Comparison of ENCODE assay signal across 30 cellular contexts in genomic region chr20:23492292-23492691, GRCh38. TPM values are rescaled to one million over a fixed set of nuclear protein-coding genes. Genes with fewer than 3 reads are reported as not detected.
DNase-seq lines count a peak whose midpoint lies in the region; ATAC-seq, FAIRE-seq and TF ChIP-seq lines count a peak whose summit lies in the region.
"Had no signal": no experiment of that assay in that cellular context is flagged by ENCODE, and none has a peak within 500 bp of the region (broad histone marks: within the 10 kb centered on the region; RNA-seq: fewer than 3 reads in every experiment).

No MANE protein-coding gene starts in this region.

- no peak overlapping the region for H3K4ac ChIP-seq in H1 (replicated peaks; ENCODE audit: insufficient read length, low read depth, low read length)

- H4K91ac ChIP-seq in H1 (replicated peaks; ENCODE audit: insufficient read length, low read length), result no peak overlapping the region

- H3K9me3 ChIP-seq in H1 (ENCODE audit: insufficient read depth in 2 of 2, low read depth in 1 of 2, low read length in 1 of 2) (peaks cover 5 to 9% of the 10 kb centered on the region in 2 experiments; a peak in 3 of 4 replicates), upper lobe of right lung (no peaks in the 10 kb centered on the region), heart left ventricle (peaks cover 0 to 2% (median 0%) of the 10 kb centered on the region in 12 donors)
- H3K9me3 ChIP-seq: gastroesophageal sphincter, HAP-1, Peyer's patch, SJSA1, transverse colon had no signal

- 0 out of 2 replicates have a peak, but pooled peaks cover 2% of the 10 kb centered on the region for H3K23me2 ChIP-seq in H1 (ENCODE audit: low read depth, low read length)

- POLR2A ChIA-PET in H1 (lab: Charles Lee; ENCODE audit: partially characterized antibody), result no interaction called here

- no peak overlapping the region for H3K4me2 ChIP-seq in H1 (ENCODE audit: insufficient read depth in 1 of 2, low read depth in 2 of 2, low read length in 2 of 2)

- no peak overlapping the region; the same call in 1 of the 2 replicates for H2BK12ac ChIP-seq in H1 (ENCODE audit: low read depth, low read length)

- no peak overlapping the region for H3K4me3 ChIP-seq in H1 (ENCODE audit: extremely low read depth in 1 of 4, insufficient read depth in 2 of 4, low read depth in 3 of 4, low read length in 4 of 4)
- H3K4me3 ChIP-seq in upper lobe of right lung, result no peak overlapping the region
- no peak overlapping the region for H3K4me3 ChIP-seq in heart left ventricle
- H3K4me3 ChIP-seq: cardiac muscle cell, coronary artery, gastroesophageal sphincter, HAP-1, left lung, Peyer's patch, SJSA1, skin epidermis, transverse colon had no signal

- H3K9ac ChIP-seq in H1 (replicated peaks in 1 of 4; ENCODE audit: extremely low read depth in 1 of 4, low read depth in 3 of 4, low read length in 3 of 4), result no peak overlapping the region

- CTCF ChIA-PET in H1 (lab: Charles Lee; ENCODE audit: partially characterized antibody), result interaction anchor here (1.0 kb wide), 1 partner anchor 95 kb away, joined by 3 read pairs; no protein-coding TSS in a partner anchor

- H3K27ac ChIP-seq in H1 (ENCODE audit: low read depth, low read length), result no peak overlapping the region
- H3K27ac ChIP-seq in upper lobe of right lung, result no peak overlapping the region
- H3K27ac ChIP-seq in heart left ventricle, result no peak overlapping the region
- H3K27ac ChIP-seq: cardiac muscle cell, coronary artery, gastroesophageal sphincter, left lung, Peyer's patch, SJSA1, skin epidermis, transverse colon had no signal

- H2BK5ac ChIP-seq in H1 (ENCODE audit: low read depth, low read length), result no peak overlapping the region

- no peak for TF ChIP-seq EP300 in H1 (IDR thresholded peaks at IDR 0.05; ENCODE audit: borderline replicate concordance in 1 of 2, low read depth in 2 of 2, low read length in 2 of 2)

- ATAC-seq in activated CD4-positive, CD25-positive, alpha-beta regulatory T cell treated with anti-CD3 and anti-CD28 coated beads, Interleukin-2, amount 50 U/mL, for 24 hours, result peak; percentile 48 to 63
- ATAC-seq in upper lobe of right lung, result peak; percentile 35
- no peak for ATAC-seq in heart left ventricle
- ATAC-seq: gastroesophageal sphincter; left lung; naive thymus-derived CD8-positive, alpha-beta T cell; T-cell had no signal

- H3K4me1 ChIP-seq in H1 (replicated peaks in 1 of 4; ENCODE audit: control insufficient read depth in 3 of 4, insufficient read depth in 4 of 4, low read length in 3 of 4) (no peaks in the 10 kb centered on the region), upper lobe of right lung (no peaks in the 10 kb centered on the region), heart left ventricle (no peaks in the 10 kb centered on the region)
- H3K4me1 ChIP-seq: gastroesophageal sphincter, HAP-1, left lung, Peyer's patch, SJSA1, transverse colon had no signal

- no peak overlapping the region for H4K5ac ChIP-seq in H1 (ENCODE audit: insufficient read length, low read depth, low read length)

- DNase-seq in activated CD4-positive, CD25-positive, alpha-beta regulatory T cell treated with anti-CD3 and anti-CD28 coated beads, Interleukin-2, amount 50 U/mL, for 72 hours, result no peak
- peak; percentile 42 for DNase-seq in stimulated activated CD4-positive, alpha-beta T cell treated with anti-CD3 and anti-CD28 coated beads, Interleukin-15, amount 100 ng/mL, for 24 hours
- DNase-seq in stimulated activated CD4-positive, alpha-beta T cell treated with anti-CD3 and anti-CD28 coated beads, Interleukin-2, amount 100 ng/mL, for 48 hours, result no peak
- no peak for DNase-seq in H1 (ENCODE audit: low read depth in 1 of 2, low spot score in 2 of 2)
- no peak for DNase-seq in upper lobe of right lung
- no peak for DNase-seq in UCSD-AML1 (lab: John Stamatoyannopoulos, UW; ENCODE audit: unreplicated experiment)
- DNase-seq in heart left ventricle, result no peak
- DNase-seq: activated naive CD4-positive, alpha-beta T cell treated with anti-CD3 and anti-CD28 coated beads, Interleukin-2, amount 50 U/mL, for 16 hours; AML-193; aorta; DMS53; GF-D8; left lung; naive thymus-derived CD8-positive, alpha-beta T cell; NCI-H1048; NCI-H187; NCI-H524 treated with DMSO at 0.1 percent for 48 hours; Peyer's patch; T-cell; transverse colon had no signal

- H3K23ac ChIP-seq in H1 (ENCODE audit: insufficient read length), result no peak overlapping the region

- no peak overlapping the region for H3K56ac ChIP-seq in H1 (replicated peaks; ENCODE audit: insufficient read length, low read depth, low read length)

- TF ChIP-seq RAD21 in H1 (IDR thresholded peaks at IDR 0.05 in 1 of 2, conservative IDR thresholded peaks at IDR 0.05 in 1 of 2; ENCODE audit: low read depth in 2 of 2, low read length in 2 of 2), result no peak

- no peaks in the 10 kb centered on the region for H4K20me1 ChIP-seq in H1 (replicated peaks in 1 of 2; ENCODE audit: control insufficient read depth in 1 of 2, insufficient read depth in 2 of 2, low read length in 2 of 2)

- H3K18ac ChIP-seq in H1 (ENCODE audit: extremely low read depth, low read length), result no peak overlapping the region

- TF ChIP-seq CTCF in H1 (IDR thresholded peaks at IDR 0.05; ENCODE audit: control extremely low read depth in 1 of 3, insufficient read depth in 1 of 3, low read depth in 1 of 3, low read length in 3 of 3) (no peak), upper lobe of right lung (IDR thresholded peaks at IDR 0.05) (no peak), heart left ventricle (IDR thresholded peaks at IDR 0.05) (no peak)

- peak overlapping the region; percentile 32; the same call in 1 of the 2 replicates for H2AFZ ChIP-seq in H1 (ENCODE audit: low read length)

- H2BK15ac ChIP-seq in H1 (ENCODE audit: low read length), result no peak overlapping the region

- no peak overlapping the region for H2BK120ac ChIP-seq in H1 (replicated peaks; ENCODE audit: low read depth, low read length)

- no peak overlapping the region for H2BK20ac ChIP-seq in H1 (ENCODE audit: low read length)

- H3K79me1 ChIP-seq in H1 (ENCODE audit: low read depth, low read length), result no peaks in the 10 kb centered on the region

- intact Hi-C loops in upper lobe of right lung (cut with DNase I) (no loop called here), heart left ventricle (cut with DNase I) (no loop called here)

- no peak overlapping the region for H3K14ac ChIP-seq in H1 (ENCODE audit: insufficient read length)

- TF ChIP-seq POLR2A in H1 (IDR thresholded peaks at IDR 0.05; ENCODE audit: control extremely low read depth in 1 of 2, low read depth in 2 of 2, low read length in 2 of 2) (no peak), heart left ventricle (IDR thresholded peaks at IDR 0.05) (no peak)

- FAIRE-seq in H1 (lab: Jason Lieb, UNC), result no peak

- H3K36me3 ChIP-seq in H1 (ENCODE audit: control insufficient read depth in 2 of 4, insufficient read depth in 4 of 4, low read length in 3 of 4) (no peaks in the 10 kb centered on the region), upper lobe of right lung (no peaks in the 10 kb centered on the region), heart left ventricle (no peaks in the 10 kb centered on the region)
- H3K36me3 ChIP-seq: cardiac muscle cell, gastroesophageal sphincter, HAP-1, left lung, Peyer's patch, SJSA1, transverse colon had no signal

- no peaks in the 10 kb centered on the region for H3K79me2 ChIP-seq in H1 (ENCODE audit: control insufficient read depth in 1 of 2, insufficient read depth in 2 of 2, low read length in 2 of 2)

- H4K8ac ChIP-seq in H1 (ENCODE audit: extremely low read depth, insufficient read depth, low read length), result no peak overlapping the region

- H2AK5ac ChIP-seq in H1 (ENCODE audit: low read depth, low read length), result no peak overlapping the region

- no peaks in the 10 kb centered on the region for H3K27me3 ChIP-seq in H1 (replicated peaks in 1 of 4; ENCODE audit: control insufficient read depth in 3 of 4, extremely low read depth in 1 of 4, insufficient read depth in 3 of 4, low read length in 3 of 4)
- H3K27me3 ChIP-seq in upper lobe of right lung, result no peaks in the 10 kb centered on the region
- no peaks in the 10 kb centered on the region for H3K27me3 ChIP-seq in heart left ventricle
- H3K27me3 ChIP-seq: cardiac muscle cell, gastroesophageal sphincter, left lung, Peyer's patch, SJSA1, transverse colon had no signal

RNA-seq across cellular contexts. Expression of gene CST8, which starts 1.4 kb away (rescaled TPM):
- not detected in 2 replicates for total RNA-seq in H1 (2021; fragmentation: NEBNext Ultra II Directional; extraction: Animal tissue kit (Norgen Biotek cat#: 25700))
- not detected in 2 replicates for polyA plus RNA-seq in H1 (2011; rRNA removed)
- polyA plus RNA-seq in H1 (2011; cell fraction: cytosol; rRNA removed), result not detected
- polyA plus RNA-seq in H1 (2011; cell fraction: nucleus; rRNA removed), result not detected
- not detected in 4 replicates for polyA plus RNA-seq in H1 (2012, experiment 1 of 2)
- polyA plus RNA-seq in H1 (2012, experiment 2 of 2), result not detected
- not detected for polyA plus RNA-seq in H1 (2013, experiment 1 of 2)
- not detected for polyA plus RNA-seq in H1 (2013, experiment 2 of 2)
- not detected in 2 replicates for polyA minus RNA-seq in H1 (2011; rRNA and poly(A)+ RNA removed)
- not detected for polyA minus RNA-seq in H1 (2011; cell fraction: cytosol; rRNA and poly(A)+ RNA removed)
- not detected for polyA minus RNA-seq in H1 (2011; cell fraction: nucleus; rRNA and poly(A)+ RNA removed)
- total RNA-seq in upper lobe of right lung, result not detected
- not detected for total RNA-seq in heart left ventricle
- polyA plus RNA-seq in heart left ventricle, result not detected
- total RNA-seq: A172; aorta; cardiac muscle cell; gastroesophageal sphincter; left lung; mesothelial cell of epicardium; naive thymus-derived CD8-positive, alpha-beta T cell; omental fat pad; Peyer's patch; SJSA1; T-cell; transverse colon had no signal
- polyA plus RNA-seq: aorta; cardiac muscle cell; naive thymus-derived CD8-positive, alpha-beta T cell had no signal

RNA-seq across cellular contexts. Expression of gene CST11, which starts 39.6 kb away (rescaled TPM):
- total RNA-seq in H1 (2021; fragmentation: NEBNext Ultra II Directional; extraction: Animal tissue kit (Norgen Biotek cat#: 25700)), result not detected in 2 replicates
- polyA plus RNA-seq in H1 (2011; rRNA removed) (0.72 and 2.0 TPM in 2 replicates), heart left ventricle (not detected)
- 1.2 TPM for polyA plus RNA-seq in H1 (2011; cell fraction: cytosol; rRNA removed)
- 0.81 TPM for polyA plus RNA-seq in H1 (2011; cell fraction: nucleus; rRNA removed)
- 0.79 to 2.8 TPM (median 2.4 TPM) in 4 replicates for polyA plus RNA-seq in H1 (2012, experiment 1 of 2)
- polyA plus RNA-seq in H1 (2012, experiment 2 of 2), result not detected
- polyA plus RNA-seq in H1 (2013, experiment 1 of 2), result not detected
- polyA plus RNA-seq in H1 (2013, experiment 2 of 2), result 0.22 TPM
- not detected in 2 replicates for polyA minus RNA-seq in H1 (2011; rRNA and poly(A)+ RNA removed)
- polyA minus RNA-seq in H1 (2011; cell fraction: cytosol; rRNA and poly(A)+ RNA removed), result not detected
- polyA minus RNA-seq in H1 (2011; cell fraction: nucleus; rRNA and poly(A)+ RNA removed), result not detected
- total RNA-seq in upper lobe of right lung (not detected), heart left ventricle (not detected)
- total RNA-seq: A172; aorta; cardiac muscle cell; gastroesophageal sphincter; left lung; mesothelial cell of epicardium; naive thymus-derived CD8-positive, alpha-beta T cell; omental fat pad; Peyer's patch; SJSA1; T-cell; transverse colon had no signal
- polyA plus RNA-seq: aorta; cardiac muscle cell; naive thymus-derived CD8-positive, alpha-beta T cell had no signal

RNA-seq across cellular contexts. Expression of gene CSTL1, which starts 52.8 kb away (rescaled TPM):
- not detected in 2 replicates for total RNA-seq in H1 (2021; fragmentation: NEBNext Ultra II Directional; extraction: Animal tissue kit (Norgen Biotek cat#: 25700))
- polyA plus RNA-seq in H1 (2011; rRNA removed) (not detected in 2 replicates), heart left ventricle (not detected)
- polyA plus RNA-seq in H1 (2011; cell fraction: cytosol; rRNA removed), result not detected
- polyA plus RNA-seq in H1 (2011; cell fraction: nucleus; rRNA removed), result not detected
- not detected in 4 replicates for polyA plus RNA-seq in H1 (2012, experiment 1 of 2)
- polyA plus RNA-seq in H1 (2012, experiment 2 of 2), result not detected
- polyA plus RNA-seq in H1 (2013, experiment 1 of 2), result not detected
- polyA plus RNA-seq in H1 (2013, experiment 2 of 2), result not detected
- polyA minus RNA-seq in H1 (2011; rRNA and poly(A)+ RNA removed), result not detected in 2 replicates
- polyA minus RNA-seq in H1 (2011; cell fraction: cytosol; rRNA and poly(A)+ RNA removed), result not detected
- polyA minus RNA-seq in H1 (2011; cell fraction: nucleus; rRNA and poly(A)+ RNA removed), result not detected
- total RNA-seq in upper lobe of right lung (not detected), heart left ventricle (not detected)
- total RNA-seq: A172; aorta; cardiac muscle cell; gastroesophageal sphincter; left lung; mesothelial cell of epicardium; naive thymus-derived CD8-positive, alpha-beta T cell; omental fat pad; Peyer's patch; SJSA1; T-cell; transverse colon had no signal
- polyA plus RNA-seq: aorta; cardiac muscle cell; naive thymus-derived CD8-positive, alpha-beta T cell had no signal

Comparison
In these comparisons a context has a peak if more than half of its experiments do, and no peak if none do; other contexts are left out.
1. ATAC-seq: peak in activated CD4-positive, CD25-positive, alpha-beta regulatory T cell treated with anti-CD3 and anti-CD28 coated beads, Interleukin-2, amount 50 U/mL, for 24 hours (2 of 2) and upper lobe of right lung (single experiment); none in heart left ventricle (0 of 4).